1 cellular context compared by ENCODE assay signal in genomic region chr5:126794157-126794828, GRCh38.
TF ChIP-seq lines count a peak whose summit lies in the region.

No MANE protein-coding gene starts in this region.

TF ChIP-seq in K562, 482 proteins besides CTCF, POLR2A, EP300 and RAD21 (continued from another document):
- TF ChIP-seq PRDM10 (IDR thresholded peaks at IDR 0.05; ENCODE audit: partially characterized antibody) = no peak
- no peak for TF ChIP-seq PYGO2 (tag; IDR thresholded peaks at IDR 0.05)
- no peak for TF ChIP-seq MEF2A (IDR thresholded peaks at IDR 0.05; ENCODE audit: control insufficient read depth, low read depth, low read length)
